Comparison of ENCODE assay signal across 13 cellular contexts in the genomic region with DNA sequence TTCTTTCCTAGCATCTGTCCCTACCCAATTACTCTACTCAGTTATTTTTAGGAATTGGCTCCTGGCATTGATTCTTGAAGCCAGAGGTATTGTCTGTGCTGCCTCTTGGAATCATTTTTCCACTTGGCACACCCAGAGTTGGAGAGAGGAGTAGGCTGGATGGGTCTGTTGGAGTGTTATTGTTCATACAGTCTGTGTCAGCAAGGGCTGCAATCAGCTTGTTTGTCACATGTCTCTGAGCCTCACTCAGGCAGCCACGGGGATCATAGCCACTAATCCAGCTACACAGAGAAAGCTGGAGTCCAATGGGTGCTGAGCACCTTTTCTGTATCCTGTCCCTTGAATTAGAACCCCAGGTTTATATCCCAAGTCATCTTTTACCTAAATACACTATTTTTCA.
DNase-seq lines count a peak whose midpoint lies in the region; ATAC-seq and TF ChIP-seq lines count a peak whose summit lies in the region.
"Had no signal": no experiment of that assay in that cellular context is flagged by ENCODE, and none has a peak within 500 bp of the region (broad histone marks: within the 10 kb centered on the region; RNA-seq: fewer than 3 reads in every experiment).

No MANE protein-coding gene starts in this region.

- ATAC-seq in heart left ventricle (peak; percentile 94 to 97 (median 94)), foreskin keratinocyte (no peak), GM18520 (IDR thresholded peaks at IDR 0.05; ENCODE audit: unreplicated experiment) (no peak), GM18867 (IDR thresholded peaks at IDR 0.05; ENCODE audit: unreplicated experiment) (no peak)
- ATAC-seq: activated T-cell treated with anti-CD3 and anti-CD28 coated beads, Interleukin-2, amount 50 U/mL, for 72 hours had no signal

- no peaks in the 10 kb centered on the region for H3K36me3 ChIP-seq in heart left ventricle
- no peaks in the 10 kb centered on the region for H3K36me3 ChIP-seq in sigmoid colon

- no peak for TF ChIP-seq EP300 in sigmoid colon (IDR thresholded peaks at IDR 0.05)

- peak; percentile 7 for DNase-seq in DMS79 treated with DMSO at 0.1 percent for 48 hours (lab: John Stamatoyannopoulos, UW)
- DNase-seq in DMS79 (lab: John Stamatoyannopoulos, UW) = no peak
- DNase-seq in NCI-H510A treated with DMSO at 0.1 percent for 48 hours (lab: John Stamatoyannopoulos, UW) = peak; percentile 48
- DNase-seq in heart left ventricle = peak in 4 of 5 donors; percentile 45 to 73 (median 58)
- no peak for DNase-seq in sigmoid colon
- DNase-seq in foreskin keratinocyte = no peak
- DNase-seq: 8988T; activated T-cell treated with anti-CD3 and anti-CD28 coated beads, Interleukin-2, amount 50 U/mL, for 72 hours; KG1; OCI-M1; SK-N-SH had no signal

- no peaks in the 10 kb centered on the region for H3K27me3 ChIP-seq in heart left ventricle
- no peaks in the 10 kb centered on the region for H3K27me3 ChIP-seq in sigmoid colon
- H3K27me3 ChIP-seq in foreskin keratinocyte = no peaks in the 10 kb centered on the region

- H3K4me1 ChIP-seq in heart left ventricle (peaks cover 0 to 32% (median 14%) of the 10 kb centered on the region in 12 donors), sigmoid colon (peaks cover 0 to 51% (median 33%) of the 10 kb centered on the region in 4 donors), foreskin keratinocyte (no peaks in the 10 kb centered on the region)

- no peak for TF ChIP-seq CTCF in heart left ventricle (IDR thresholded peaks at IDR 0.05)
- no peak for TF ChIP-seq CTCF in sigmoid colon (IDR thresholded peaks at IDR 0.05)
- TF ChIP-seq CTCF in foreskin keratinocyte (conservative IDR thresholded peaks at IDR 0.05) = no peak

- WGBS in heart left ventricle, 4 donors = 5 to 20% (median 15%) methylated on average over 1 of the region's 1 CpG
- 63 to 65% methylated on average over 1 of the region's 1 CpG for WGBS in sigmoid colon, 2 donors

- no peak overlapping the region for H3K4me3 ChIP-seq in heart left ventricle
- no peak overlapping the region for H3K4me3 ChIP-seq in sigmoid colon

- H3K9me3 ChIP-seq in heart left ventricle (peaks cover 0 to 6% (median 0%) of the 10 kb centered on the region in 12 donors), sigmoid colon (no peaks in the 10 kb centered on the region)
- H3K9me3 ChIP-seq: SK-N-SH had no signal

- TF ChIP-seq POLR2A in heart left ventricle (IDR thresholded peaks at IDR 0.05) (no peak), sigmoid colon (IDR thresholded peaks at IDR 0.05) (no peak)

- peak overlapping the region in 10 of 12 donors; percentile 39 to 69 (median 54) for H3K27ac ChIP-seq in heart left ventricle
- H3K27ac ChIP-seq in sigmoid colon = peak overlapping the region in 3 of 4 donors; percentile 11 to 57 (median 54)
- H3K27ac ChIP-seq in foreskin keratinocyte = no peak overlapping the region

- intact Hi-C loops in heart left ventricle (cut with DNase I) = no loop called here
- intact Hi-C loops in sigmoid colon (cut with DNase I) = no loop called here

Comparison
In these comparisons a context has a peak if more than half of its experiments do, and no peak if none do; other contexts are left out.
1. DNase-seq: peak in DMS79 treated with DMSO at 0.1 percent for 48 hours (single experiment), NCI-H510A treated with DMSO at 0.1 percent for 48 hours (single experiment) and heart left ventricle (4 of 5); none in DMS79 (single experiment), sigmoid colon (single experiment) and foreskin keratinocyte (0 of 2).
2. ATAC-seq: peak in heart left ventricle (4 of 4); none in foreskin keratinocyte (single experiment), GM18520 (single experiment) and GM18867 (single experiment).